1 cellular context compared by ENCODE assay signal in the genomic region with DNA sequence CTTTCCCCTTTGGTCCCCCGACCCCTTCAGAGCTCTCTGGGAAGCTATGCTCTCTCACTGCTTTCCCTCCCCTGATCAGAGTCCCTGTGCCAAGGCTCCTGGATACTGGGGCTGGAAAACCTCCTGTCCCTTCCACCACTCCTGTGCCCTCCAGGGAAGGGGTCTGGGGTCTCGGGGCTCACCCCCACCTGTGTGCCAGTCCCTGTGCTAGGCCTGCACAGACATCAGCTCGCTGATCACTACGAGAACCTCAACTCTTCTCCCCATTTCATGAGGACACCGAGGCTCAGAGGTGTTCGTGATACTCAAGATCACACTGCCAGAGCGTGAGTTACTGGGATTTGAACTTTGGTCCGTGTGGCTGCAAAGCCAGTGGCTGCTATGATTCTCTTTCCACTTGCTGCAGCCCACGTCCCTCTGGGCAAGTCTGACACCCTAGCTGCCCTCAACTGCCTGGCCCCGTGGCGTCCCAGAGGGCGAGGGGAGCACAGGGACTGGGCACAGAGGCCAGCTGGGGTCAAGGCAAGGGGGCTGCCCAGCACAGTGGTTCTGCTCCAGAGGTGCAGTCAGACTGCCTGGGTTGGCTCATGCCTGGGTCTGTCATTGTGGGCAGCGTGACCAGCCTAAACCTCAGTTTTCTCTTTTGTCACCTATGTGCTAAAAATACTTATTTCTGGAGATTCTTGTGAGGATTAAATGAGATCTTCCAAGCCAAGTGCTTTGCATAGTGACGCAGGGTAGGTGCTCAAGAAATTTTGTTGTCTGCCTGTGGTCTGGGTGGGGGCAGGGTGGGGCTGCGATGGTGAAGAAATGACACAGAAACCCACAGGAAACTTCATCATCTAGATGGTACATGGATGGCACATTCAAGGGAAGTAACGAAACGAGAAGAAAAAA.
TF ChIP-seq lines count a peak whose summit lies in the region.

No MANE protein-coding gene starts in this region.

TF ChIP-seq in GM23338, 12 proteins besides CTCF, POLR2A, EP300 and RAD21 (continued from another document):
- TF ChIP-seq, protein P1, sequence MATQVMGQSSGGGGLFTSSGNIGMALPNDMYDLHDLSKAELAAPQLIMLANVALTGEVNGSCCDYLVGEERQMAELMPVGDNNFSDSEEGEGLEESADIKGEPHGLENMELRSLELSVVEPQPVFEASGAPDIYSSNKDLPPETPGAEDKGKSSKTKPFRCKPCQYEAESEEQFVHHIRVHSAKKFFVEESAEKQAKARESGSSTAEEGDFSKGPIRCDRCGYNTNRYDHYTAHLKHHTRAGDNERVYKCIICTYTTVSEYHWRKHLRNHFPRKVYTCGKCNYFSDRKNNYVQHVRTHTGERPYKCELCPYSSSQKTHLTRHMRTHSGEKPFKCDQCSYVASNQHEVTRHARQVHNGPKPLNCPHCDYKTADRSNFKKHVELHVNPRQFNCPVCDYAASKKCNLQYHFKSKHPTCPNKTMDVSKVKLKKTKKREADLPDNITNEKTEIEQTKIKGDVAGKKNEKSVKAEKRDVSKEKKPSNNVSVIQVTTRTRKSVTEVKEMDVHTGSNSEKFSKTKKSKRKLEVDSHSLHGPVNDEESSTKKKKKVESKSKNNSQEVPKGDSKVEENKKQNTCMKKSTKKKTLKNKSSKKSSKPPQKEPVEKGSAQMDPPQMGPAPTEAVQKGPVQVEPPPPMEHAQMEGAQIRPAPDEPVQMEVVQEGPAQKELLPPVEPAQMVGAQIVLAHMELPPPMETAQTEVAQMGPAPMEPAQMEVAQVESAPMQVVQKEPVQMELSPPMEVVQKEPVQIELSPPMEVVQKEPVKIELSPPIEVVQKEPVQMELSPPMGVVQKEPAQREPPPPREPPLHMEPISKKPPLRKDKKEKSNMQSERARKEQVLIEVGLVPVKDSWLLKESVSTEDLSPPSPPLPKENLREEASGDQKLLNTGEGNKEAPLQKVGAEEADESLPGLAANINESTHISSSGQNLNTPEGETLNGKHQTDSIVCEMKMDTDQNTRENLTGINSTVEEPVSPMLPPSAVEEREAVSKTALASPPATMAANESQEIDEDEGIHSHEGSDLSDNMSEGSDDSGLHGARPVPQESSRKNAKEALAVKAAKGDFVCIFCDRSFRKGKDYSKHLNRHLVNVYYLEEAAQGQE (IDR thresholded peaks at IDR 0.05; ENCODE audit: unreplicated experiment) = no peak
- TF ChIP-seq POLR2AphosphoS5 (IDR thresholded peaks at IDR 0.05; ENCODE audit: low read depth) (no peak), STAT1 (IDR thresholded peaks at IDR 0.05; ENCODE audit: unreplicated experiment) (no peak), EZH2 (IDR thresholded peaks at IDR 0.05; ENCODE audit: low read depth, unreplicated experiment) (no peak), ZNF114 (CRISPR knock-in tag; IDR thresholded peaks at IDR 0.05) (no peak), EZH2phosphoT487 (IDR thresholded peaks at IDR 0.05; ENCODE audit: unreplicated experiment) (no peak), NANOG (IDR thresholded peaks at IDR 0.05; ENCODE audit: borderline replicate concordance) (no peak), ZNF331 (CRISPR knock-in tag; IDR thresholded peaks at IDR 0.05; ENCODE audit: low read depth) (no peak)
- TF ChIP-seq, protein P2, sequence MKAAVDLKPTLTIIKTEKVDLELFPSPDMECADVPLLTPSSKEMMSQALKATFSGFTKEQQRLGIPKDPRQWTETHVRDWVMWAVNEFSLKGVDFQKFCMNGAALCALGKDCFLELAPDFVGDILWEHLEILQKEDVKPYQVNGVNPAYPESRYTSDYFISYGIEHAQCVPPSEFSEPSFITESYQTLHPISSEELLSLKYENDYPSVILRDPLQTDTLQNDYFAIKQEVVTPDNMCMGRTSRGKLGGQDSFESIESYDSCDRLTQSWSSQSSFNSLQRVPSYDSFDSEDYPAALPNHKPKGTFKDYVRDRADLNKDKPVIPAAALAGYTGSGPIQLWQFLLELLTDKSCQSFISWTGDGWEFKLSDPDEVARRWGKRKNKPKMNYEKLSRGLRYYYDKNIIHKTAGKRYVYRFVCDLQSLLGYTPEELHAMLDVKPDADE (IDR thresholded peaks at IDR 0.05) = no peak
